ENCODE assay signal across 18 cellular contexts in the genomic region with DNA sequence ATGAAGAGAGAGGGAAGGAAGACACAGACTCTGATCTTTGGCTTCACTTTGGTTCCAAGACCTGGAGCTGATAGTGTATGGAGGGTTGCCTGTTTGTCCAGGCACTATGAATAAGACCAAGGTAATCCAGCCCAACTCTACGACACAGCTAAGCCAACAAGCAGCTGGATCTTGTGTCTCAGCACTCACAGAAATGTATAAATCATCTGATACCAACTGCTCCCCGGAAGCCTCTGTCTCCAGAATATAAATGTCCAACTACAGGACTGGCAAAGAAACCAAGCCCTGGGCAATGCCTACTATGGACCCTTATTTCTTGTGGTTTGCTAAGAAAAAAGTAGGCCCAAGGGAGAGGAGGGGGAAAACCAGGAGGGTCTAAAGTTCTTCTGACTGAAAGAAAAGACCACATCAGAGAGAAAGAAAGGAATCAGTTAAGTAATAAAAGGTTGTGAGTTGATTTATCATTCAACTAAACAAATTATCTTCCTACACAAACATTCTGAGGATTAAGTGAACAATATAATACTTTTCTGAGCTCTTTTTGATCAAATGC.
A peak's percentile ranks its signal among the peaks of the same experiment; 100 is the strongest.
DNase-seq lines count a peak whose midpoint lies in the region; ATAC-seq, FAIRE-seq and TF ChIP-seq lines count a peak whose summit lies in the region.
"Had no signal": no experiment of that assay in that cellular context is flagged by ENCODE, and none has a peak within 500 bp of the region (broad histone marks: within the 10 kb centered on the region; RNA-seq: fewer than 3 reads in every experiment).

No MANE protein-coding gene starts in this region.

- H3K9me3 Mint-ChIP-seq in activated B cell treated with CpG ODN at 0.5 μM for 24 hours (no peaks in the 10 kb centered on the region), naive B cell (no peaks in the 10 kb centered on the region)
- H3K9me3 Mint-ChIP-seq: GM23338 had no signal

- H3K36me3 ChIP-seq in BLaER1: no peaks in the 10 kb centered on the region
- no peaks in the 10 kb centered on the region for H3K36me3 ChIP-seq in gastroesophageal sphincter
- H3K36me3 ChIP-seq: MG63 had no signal

- H3K27me3 ChIP-seq in BLaER1 (0 out of 2 replicates have a peak, but pooled peaks cover 5% of the 10 kb centered on the region), gastroesophageal sphincter (peaks cover 25% of the 10 kb centered on the region)
- H3K27me3 ChIP-seq: MG63 had no signal

- H3K36me3 Mint-ChIP-seq in activated B cell treated with CpG ODN at 0.5 μM for 24 hours (ENCODE audit: low read depth): no peaks in the 10 kb centered on the region
- no peaks in the 10 kb centered on the region for H3K36me3 Mint-ChIP-seq in naive B cell

- H3K4me2 ChIP-seq in BLaER1: peak overlapping the region; percentile 34; the same call in 1 of the 2 replicates
- H3K4me2 ChIP-seq: GM23338, KMS-11 had no signal

- CTCF ChIA-PET in activated B cell treated with CpG ODN at 0.5 μM for 24 hours (lab: Charles Lee): interaction anchor here (0.8 to 4.7 kb wide), 15 partner anchors 10 to 468 kb away, joined by 3 to 63 read pairs (median 5); a partner anchor contains a TSS

- peak; percentile 24 for FAIRE-seq in GM18507 (lab: Jason Lieb, UNC)

- TF ChIP-seq CTCF in activated B cell treated with CpG ODN at 0.5 μM for 24 hours (IDR thresholded peaks at IDR 0.05) (no peak), gastroesophageal sphincter (IDR thresholded peaks at IDR 0.05) (no peak)

- H3K27ac Mint-ChIP-seq in activated B cell treated with CpG ODN at 0.5 μM for 24 hours (peak overlapping the region; percentile 98), naive B cell (peak overlapping the region; percentile 88 to 100 (median 98))
- H3K27ac Mint-ChIP-seq: GM23338 had no signal

- POLR2A ChIA-PET in activated B cell treated with CpG ODN at 0.5 μM for 24 hours (lab: Charles Lee): interaction anchor here (0.8 to 5.0 kb wide), 8 partner anchors 10 to 710 kb away, joined by 3 to 26 read pairs (median 4); a partner anchor contains a TSS

- no peak for TF ChIP-seq EP300 in gastroesophageal sphincter (IDR thresholded peaks at IDR 0.05)

- ATAC-seq in activated B cell treated with CpG ODN at 0.5 μM for 24 hours (ENCODE audit: low read depth) (no peak), naive B cell (ENCODE audit: low read depth in 2 of 2) (no peak), gastroesophageal sphincter (no peak)
- ATAC-seq: GM23338 had no signal

- 33 to 70% methylated on average over 1 to 2 of the region's 2 CpGs for WGBS in gastroesophageal sphincter (ENCODE audit: low coverage in 1 of 2), 2 donors

- no peak for TF ChIP-seq POLR2A in gastroesophageal sphincter (IDR thresholded peaks at IDR 0.05)

- no peak overlapping the region for H3K4me3 ChIP-seq in BLaER1
- no peak overlapping the region for H3K4me3 ChIP-seq in gastroesophageal sphincter
- H3K4me3 ChIP-seq: GM23338, MG63 had no signal

- H4K20me1 ChIP-seq in BLaER1: no peaks in the 10 kb centered on the region

- DNase-seq in GM18507 (ENCODE audit: extremely low spot score, insufficient read length, low read depth) (no peak), activated B cell treated with CpG ODN at 0.5 μM for 24 hours (no peak), naive B cell (no peak), H4 (ENCODE audit: low spot score) (no peak), COLO668 (lab: John Stamatoyannopoulos, UW; ENCODE audit: unreplicated experiment) (no peak)
- DNase-seq: DMS 273 treated with DMSO at 0.1 percent for 48 hours, DND-41, MG63, NCI-H1092, NCI-H1436 treated with DMSO at 0.1 percent for 48 hours, NCI-H2029, NCI-H2171, NCI-H526 had no signal

- H3K9me3 ChIP-seq in BLaER1: no peaks in the 10 kb centered on the region
- no peaks in the 10 kb centered on the region for H3K9me3 ChIP-seq in gastroesophageal sphincter
- H3K9me3 ChIP-seq: MG63 had no signal

- peaks cover 77% of the 10 kb centered on the region for H3K4me1 Mint-ChIP-seq in activated B cell treated with CpG ODN at 0.5 μM for 24 hours
- H3K4me1 Mint-ChIP-seq in naive B cell: peaks cover 53 to 68% (median 54%) of the 10 kb centered on the region in 3 donors

- H3K9ac ChIP-seq in BLaER1: no peak overlapping the region
- H3K9ac ChIP-seq: KMS-11 had no signal

- intact Hi-C loops in activated B cell treated with CpG ODN at 0.5 μM for 24 hours (cut with micrococcal nuclease): loop anchor here (5.0 to 10.0 kb wide), 3 partner anchors 382 to 920 kb away; a partner anchor contains a TSS

- H3K27ac ChIP-seq in BLaER1 (no peak overlapping the region), gastroesophageal sphincter (no peak overlapping the region)
- H3K27ac ChIP-seq: C4-2B, KMS-11 had no signal

- H3K4me1 ChIP-seq in BLaER1 (peaks cover 42% of the 10 kb centered on the region), gastroesophageal sphincter (peaks cover 0 to 19% (median 6%) of the 10 kb centered on the region in 3 donors)

- H3K27me3 Mint-ChIP-seq in activated B cell treated with CpG ODN at 0.5 μM for 24 hours (no peaks in the 10 kb centered on the region), naive B cell (no peaks in the 10 kb centered on the region)

- H3K4me3 Mint-ChIP-seq in activated B cell treated with CpG ODN at 0.5 μM for 24 hours (peak overlapping the region; percentile 35), naive B cell (no peak overlapping the region)
- H3K4me3 Mint-ChIP-seq: GM23338 had no signal
